Comparison of ENCODE assay signal across 21 cellular contexts in the genomic region with DNA sequence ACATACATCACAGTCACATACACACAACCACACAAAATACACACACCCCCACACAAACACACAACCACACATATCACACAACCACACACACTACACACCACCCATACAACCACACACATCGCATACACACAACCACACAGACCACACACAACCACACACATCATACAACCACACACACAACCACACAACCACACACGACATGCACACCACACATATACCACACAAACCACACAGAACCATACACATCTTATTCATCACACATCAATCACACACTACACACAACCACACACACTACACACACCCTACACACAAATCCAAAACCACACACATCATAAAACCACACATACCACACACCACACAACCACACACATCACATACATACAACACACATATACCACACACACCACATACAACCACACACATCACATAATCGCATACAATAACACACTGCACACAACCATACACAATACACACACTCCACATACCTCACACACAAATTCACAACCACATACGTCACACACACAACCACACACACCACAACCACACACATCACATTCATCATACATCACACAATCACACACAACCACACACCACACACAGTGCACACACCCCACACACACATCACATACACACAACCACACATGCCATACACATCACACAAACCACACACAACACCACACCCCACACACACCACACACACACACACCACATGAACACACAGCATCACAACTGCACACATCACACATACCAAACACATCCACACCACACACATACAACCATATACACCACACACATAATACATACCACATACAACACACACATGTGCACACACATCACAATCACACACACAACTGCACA. TPM values are rescaled to one million over a fixed set of nuclear protein-coding genes. Genes with fewer than 3 reads are reported as not detected.
DNase-seq lines count a peak whose midpoint lies in the region; ATAC-seq and TF ChIP-seq lines count a peak whose summit lies in the region.
"Had no signal": no experiment of that assay in that cellular context is flagged by ENCODE, and none has a peak within 500 bp of the region (broad histone marks: within the 10 kb centered on the region; RNA-seq: fewer than 3 reads in every experiment).

No MANE protein-coding gene starts in this region.

- no peaks in the 10 kb centered on the region for H3K36me3 Mint-ChIP-seq in T-cell
- H3K36me3 Mint-ChIP-seq: memory B cell; naive thymus-derived CD8-positive, alpha-beta T cell had no signal

- no peak overlapping the region for H3K4me3 Mint-ChIP-seq in stimulated activated naive CD8-positive, alpha-beta T cell treated with anti-CD3 and anti-CD28 coated beads, Interleukin-15, amount 100 ng/mL, for 72 hours
- no peak overlapping the region for H3K4me3 Mint-ChIP-seq in T-cell
- H3K4me3 Mint-ChIP-seq: memory B cell; naive thymus-derived CD8-positive, alpha-beta T cell had no signal

- H3K4me1 ChIP-seq in A673 (ENCODE audit: insufficient read depth, low read length, poor library complexity, severe bottlenecking) = peaks cover 14% of the 10 kb centered on the region

- BruUV-seq in A673 (replicated peaks; lab: Mats Ljungman, UMichigan) = no TSS peak

- no peaks in the 10 kb centered on the region for H3K9me3 Mint-ChIP-seq in stimulated activated naive CD8-positive, alpha-beta T cell treated with anti-CD3 and anti-CD28 coated beads, Interleukin-15, amount 100 ng/mL, for 72 hours
- no peaks in the 10 kb centered on the region for H3K9me3 Mint-ChIP-seq in T-cell
- H3K9me3 Mint-ChIP-seq: memory B cell; naive thymus-derived CD8-positive, alpha-beta T cell had no signal

- H3K4me3 ChIP-seq in fibroblast of mammary gland (ENCODE audit: control insufficient read depth, low read depth, low read length) (no peak overlapping the region), A673 (ENCODE audit: low read depth, low read length, poor library complexity, severe bottlenecking) (no peak overlapping the region), H7 (ENCODE audit: insufficient read depth, low read depth, low read length) (no peak overlapping the region)
- H3K4me3 ChIP-seq: adrenal gland, BLaER1, testis had no signal

- H3K27ac Mint-ChIP-seq in stimulated activated naive CD8-positive, alpha-beta T cell treated with anti-CD3 and anti-CD28 coated beads, Interleukin-15, amount 100 ng/mL, for 72 hours = no peak overlapping the region
- H3K27ac Mint-ChIP-seq in T-cell = no peak overlapping the region
- H3K27ac Mint-ChIP-seq: memory B cell; naive thymus-derived CD8-positive, alpha-beta T cell had no signal

- H3K9me3 ChIP-seq in A673 (ENCODE audit: low read depth, low read length, poor library complexity, severe bottlenecking) = no peaks in the 10 kb centered on the region
- H3K9me3 ChIP-seq: adrenal gland, BLaER1, testis had no signal

- TF ChIP-seq CTCF in fibroblast of mammary gland (conservative IDR thresholded peaks at IDR 0.05; ENCODE audit: control insufficient read depth, insufficient read depth, low read depth, low read length) (no peak), A673 (conservative IDR thresholded peaks at IDR 0.05; ENCODE audit: low read depth, low read length) (no peak)

- H3K4me1 Mint-ChIP-seq in stimulated activated naive CD8-positive, alpha-beta T cell treated with anti-CD3 and anti-CD28 coated beads, Interleukin-15, amount 100 ng/mL, for 72 hours = no peaks in the 10 kb centered on the region
- no peaks in the 10 kb centered on the region for H3K4me1 Mint-ChIP-seq in T-cell
- H3K4me1 Mint-ChIP-seq: memory B cell; naive thymus-derived CD8-positive, alpha-beta T cell had no signal

- H3K27me3 ChIP-seq in A673 (replicated peaks; ENCODE audit: insufficient read depth, low read depth, low read length, poor library complexity) (no peaks in the 10 kb centered on the region), H7 (ENCODE audit: control insufficient read depth, insufficient read depth, low read length) (no peaks in the 10 kb centered on the region)
- H3K27me3 ChIP-seq: adrenal gland, BLaER1, testis had no signal

- intact Hi-C loops in A673 (cut with micrococcal nuclease; ENCODE audit: unreplicated experiment) = no loop called here

- DNase-seq in activated CD4-positive, CD25-positive, alpha-beta regulatory T cell treated with anti-CD3 and anti-CD28 coated beads, Interleukin-2, amount 50 U/mL, for 72 hours = peak; percentile 28
- no peak for DNase-seq in activated CD4-positive, CD25-positive, alpha-beta regulatory T cell (lab: John Stamatoyannopoulos, UW)
- peak; percentile 4 for DNase-seq in stimulated activated naive CD8-positive, alpha-beta T cell treated with anti-CD3 and anti-CD28 coated beads, Interleukin-15, Interleukin-2, amounts not matched to agents 100 U/mL and 50 U/mL, for 24 hours
- DNase-seq in stimulated activated naive CD8-positive, alpha-beta T cell treated with anti-CD3 and anti-CD28 coated beads, Interleukin-15, amount 100 ng/mL, for 72 hours = no peak
- DNase-seq in fibroblast of mammary gland (ENCODE audit: low read depth) (peak; percentile 27), A673 (ENCODE audit: low spot score) (no peak), H7 (no peak), T-cell (no peak)
- DNase-seq: activated CD4-positive, alpha-beta T cell treated with anti-CD3 and anti-CD28 coated beads, Interleukin-2, amount 50 U/mL, for 1 hour; NCI-H1105 treated with DMSO at 0.1 percent for 48 hours; NCI-H69; small intestine; testis had no signal

- CTCF ChIA-PET in A673 (lab: Charles Lee) = no interaction called here
- CTCF ChIA-PET in T-cell (lab: Charles Lee) = no interaction called here

- POLR2A ChIA-PET in A673 (lab: Charles Lee; ENCODE audit: low non-redundant PET) (no interaction called here), T-cell (lab: Charles Lee) (no interaction called here)

- H3K36me3 ChIP-seq in A673 (ENCODE audit: insufficient read depth, low read length, poor library complexity, severe bottlenecking) (no peaks in the 10 kb centered on the region), H7 (replicated peaks; ENCODE audit: control insufficient read depth, insufficient read depth, low read length) (no peaks in the 10 kb centered on the region)
- H3K36me3 ChIP-seq: adrenal gland, BLaER1 had no signal

- no peaks in the 10 kb centered on the region for H3K27me3 Mint-ChIP-seq in stimulated activated naive CD8-positive, alpha-beta T cell treated with anti-CD3 and anti-CD28 coated beads, Interleukin-15, amount 100 ng/mL, for 72 hours
- H3K27me3 Mint-ChIP-seq in T-cell = no peaks in the 10 kb centered on the region
- H3K27me3 Mint-ChIP-seq: naive thymus-derived CD8-positive, alpha-beta T cell had no signal

- ATAC-seq in stimulated activated naive CD8-positive, alpha-beta T cell treated with anti-CD3 and anti-CD28 coated beads, Interleukin-15, Interleukin-2, amounts not matched to agents 100 U/mL and 50 U/mL, for 24 hours = no peak
- no peak for ATAC-seq in stimulated activated naive CD8-positive, alpha-beta T cell treated with anti-CD3 and anti-CD28 coated beads, Interleukin-15, amount 100 ng/mL, for 72 hours
- ATAC-seq in T-cell (replicated peaks in 1 of 4) = no peak
- ATAC-seq: naive thymus-derived CD8-positive, alpha-beta T cell had no signal

- H3K27ac ChIP-seq in A673 (ENCODE audit: low read depth, low read length, poor library complexity, severe bottlenecking) = no peak overlapping the region
- H3K27ac ChIP-seq: 22Rv1, adrenal gland, BLaER1, testis had no signal

RNA-seq across cellular contexts. Expression of gene GPRIN2, which starts 30.4 kb away (rescaled TPM):
- total RNA-seq in A673 (2021) (not detected in 2 replicates), T-cell (not detected)
- 4.3 and 4.7 TPM in 2 replicates for total RNA-seq in H7 (2014; rRNA removed; shearing (Covaris generic))
- total RNA-seq: G401; LHCN-M2; naive thymus-derived CD8-positive, alpha-beta T cell; OCI-LY7 had no signal

RNA-seq across cellular contexts. Expression of gene SYT15, which starts 52.9 kb away (rescaled TPM):
- total RNA-seq in A673 (2021) = 0.64 and 1.0 TPM in 2 replicates
- 0.04 TPM in 1 of 2 replicates, not detected in the other for total RNA-seq in H7 (2014; rRNA removed; shearing (Covaris generic))
- total RNA-seq in T-cell = 1 to 10 TPM in 3 of 5 donors, under 1 TPM in 1, not detected in 1; 0.98 to 1.7 (median 1.4) TPM
- total RNA-seq: G401 had no signal

Comparison
In these comparisons a context has a peak if more than half of its experiments do, and no peak if none do; other contexts are left out.
1. DNase-seq: peak in activated CD4-positive, CD25-positive, alpha-beta regulatory T cell treated with anti-CD3 and anti-CD28 coated beads, Interleukin-2, amount 50 U/mL, for 72 hours (single experiment), stimulated activated naive CD8-positive, alpha-beta T cell treated with anti-CD3 and anti-CD28 coated beads, Interleukin-15, Interleukin-2, amounts not matched to agents 100 U/mL and 50 U/mL, for 24 hours (single experiment) and fibroblast of mammary gland (single experiment); none in activated CD4-positive, CD25-positive, alpha-beta regulatory T cell (0 of 4), stimulated activated naive CD8-positive, alpha-beta T cell treated with anti-CD3 and anti-CD28 coated beads, Interleukin-15, amount 100 ng/mL, for 72 hours (0 of 2), A673 (single experiment), H7 (single experiment) and T-cell (0 of 34).